1 cellular context compared by ENCODE assay signal in genomic region chr7:81666209-81666608, GRCh38.
TF ChIP-seq lines count a peak whose summit lies in the region.

No MANE protein-coding gene starts in this region.

TF ChIP-seq in WTC11, 78 proteins besides CTCF, POLR2A, EP300 and RAD21:
- TF ChIP-seq HMGXB4 (CRISPR knock-in tag; IDR thresholded peaks at IDR 0.05) (no peak), ZNF281 (CRISPR knock-in tag; IDR thresholded peaks at IDR 0.05) (no peak), ZNF416 (CRISPR knock-in tag; IDR thresholded peaks at IDR 0.05) (no peak), ZNF138 (CRISPR knock-in tag; conservative IDR thresholded peaks at IDR 0.05) (no peak), MAX (CRISPR knock-in tag; IDR thresholded peaks at IDR 0.05) (no peak), FOXK1 (CRISPR knock-in tag; IDR thresholded peaks at IDR 0.05) (no peak), JAZF1 (CRISPR knock-in tag; IDR thresholded peaks at IDR 0.05) (no peak)
- TF ChIP-seq, protein P1, sequence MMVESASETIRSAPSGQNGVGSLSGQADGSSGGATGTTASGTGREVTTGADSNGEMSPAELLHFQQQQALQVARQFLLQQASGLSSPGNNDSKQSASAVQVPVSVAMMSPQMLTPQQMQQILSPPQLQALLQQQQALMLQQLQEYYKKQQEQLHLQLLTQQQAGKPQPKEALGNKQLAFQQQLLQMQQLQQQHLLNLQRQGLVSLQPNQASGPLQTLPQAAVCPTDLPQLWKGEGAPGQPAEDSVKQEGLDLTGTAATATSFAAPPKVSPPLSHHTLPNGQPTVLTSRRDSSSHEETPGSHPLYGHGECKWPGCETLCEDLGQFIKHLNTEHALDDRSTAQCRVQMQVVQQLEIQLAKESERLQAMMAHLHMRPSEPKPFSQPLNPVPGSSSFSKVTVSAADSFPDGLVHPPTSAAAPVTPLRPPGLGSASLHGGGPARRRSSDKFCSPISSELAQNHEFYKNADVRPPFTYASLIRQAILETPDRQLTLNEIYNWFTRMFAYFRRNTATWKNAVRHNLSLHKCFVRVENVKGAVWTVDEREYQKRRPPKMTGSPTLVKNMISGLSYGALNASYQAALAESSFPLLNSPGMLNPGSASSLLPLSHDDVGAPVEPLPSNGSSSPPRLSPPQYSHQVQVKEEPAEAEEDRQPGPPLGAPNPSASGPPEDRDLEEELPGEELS (CRISPR knock-in tag; IDR thresholded peaks at IDR 0.05), result no peak
- TF ChIP-seq, protein P2, sequence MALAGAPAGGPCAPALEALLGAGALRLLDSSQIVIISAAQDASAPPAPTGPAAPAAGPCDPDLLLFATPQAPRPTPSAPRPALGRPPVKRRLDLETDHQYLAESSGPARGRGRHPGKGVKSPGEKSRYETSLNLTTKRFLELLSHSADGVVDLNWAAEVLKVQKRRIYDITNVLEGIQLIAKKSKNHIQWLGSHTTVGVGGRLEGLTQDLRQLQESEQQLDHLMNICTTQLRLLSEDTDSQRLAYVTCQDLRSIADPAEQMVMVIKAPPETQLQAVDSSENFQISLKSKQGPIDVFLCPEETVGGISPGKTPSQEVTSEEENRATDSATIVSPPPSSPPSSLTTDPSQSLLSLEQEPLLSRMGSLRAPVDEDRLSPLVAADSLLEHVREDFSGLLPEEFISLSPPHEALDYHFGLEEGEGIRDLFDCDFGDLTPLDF (CRISPR knock-in tag; IDR thresholded peaks at IDR 0.05), result no peak
